Comparison of ENCODE assay signal across 23 cellular contexts in genomic region chr12:14570231-14570630, GRCh38. TPM values are rescaled to one million over a fixed set of nuclear protein-coding genes. Genes with fewer than 3 reads are reported as not detected.
"Had no signal": no experiment of that assay in that cellular context is flagged by ENCODE, and none has a peak within 500 bp of the region (broad histone marks: within the 10 kb centered on the region; RNA-seq: fewer than 3 reads in every experiment).

No MANE protein-coding gene starts in this region.

- H3K9me3 ChIP-seq: MG63, Peyer's patch, SJCRH30 had no signal

- H3K27me3 ChIP-seq: MG63, Peyer's patch, SJCRH30 had no signal

- H3K36me3 ChIP-seq: MG63, Peyer's patch, SJCRH30 had no signal

- H3K4me2 ChIP-seq: PC-9 had no signal

- H2AFZ ChIP-seq: PC-9 had no signal

- H3K4me3 ChIP-seq: MG63, PC-9, Peyer's patch, SJCRH30 had no signal

- H3K4me1 ChIP-seq: SJCRH30 had no signal

- ATAC-seq: Right ventricle myocardium inferior, SK-N-SH treated with all-trans-retinoic acid at 6 μM for 48 hours had no signal

- DNase-seq: IMR-90, Karpas-422, KG1, MG63, NCI-H1092, NCI-H1105 treated with DMSO at 0.1 percent for 48 hours, NCI-H1417 treated with DMSO at 0.1 percent for 48 hours, NCI-H146, NCI-H1694 treated with DMSO at 0.1 percent for 48 hours, NCI-H1930, NCI-H2081, NCI-H2107, NCI-H2227 treated with DMSO at 0.1 percent for 48 hours, NCI-H524, NCI-H526 treated with DMSO at 0.1 percent for 48 hours, NCI-H748 treated with DMSO at 0.1 percent for 48 hours, OCI-M1, PC-9, Peyer's patch, SHP77 treated with DMSO at 0.1 percent for 48 hours, SJCRH30 had no signal

- H3K27ac ChIP-seq: PC-9, Peyer's patch, SJCRH30 had no signal

RNA-seq across cellular contexts. Expression of gene PLBD1, which starts 2.5 kb away (rescaled TPM):
- total RNA-seq: SJCRH30 had no signal
- polyA plus RNA-seq: IMR-90 had no signal
